8 cellular contexts compared by ENCODE assay signal in genomic region chr1:145978860-145979745, GRCh38. TPM values are rescaled to one million over a fixed set of nuclear protein-coding genes. Genes with fewer than 3 reads are reported as not detected.
DNase-seq lines count a peak whose midpoint lies in the region; ATAC-seq and TF ChIP-seq lines count a peak whose summit lies in the region.

No MANE protein-coding gene starts in this region.

- H3K4me1 Mint-ChIP-seq in CD4-positive, alpha-beta T cell (ENCODE audit: low read depth): peaks cover 6% of the 10 kb centered on the region

- POLR2A ChIA-PET in CD4-positive, alpha-beta T cell (lab: Charles Lee): interaction anchor here (0.8 to 6.6 kb wide), 19 partner anchors 14 to 155 kb away, joined by 3 to 625 read pairs (median 7); partner anchors contain the start of genes ANKRD34A, LIX1L, PEX11B and PIAS3

- no peak overlapping the region for H3K27ac Mint-ChIP-seq in CD4-positive, alpha-beta T cell

- peak overlapping the region; percentile 30 for H3K4me3 ChIP-seq in epithelial cell of esophagus (ENCODE audit: low read length)

- no peak overlapping the region for H3K4me3 Mint-ChIP-seq in CD4-positive, alpha-beta T cell

- TF ChIP-seq CTCF in CD4-positive, alpha-beta T cell (IDR thresholded peaks at IDR 0.05): peak; percentile 28
- TF ChIP-seq CTCF in epithelial cell of esophagus (IDR thresholded peaks at IDR 0.05; ENCODE audit: insufficient read depth, low read depth, low read length, missing control alignments): peak; percentile 25

- CTCF ChIA-PET in CD4-positive, alpha-beta T cell (lab: Charles Lee): interaction anchor here (0.8 to 9.4 kb wide), 13 partner anchors 9 to 133 kb away, joined by 3 to 151 read pairs (median 7); partner anchors contain the start of genes ANKRD34A, LIX1L, NUDT17 and PIAS3

- H3K27ac ChIP-seq in CD4-positive, alpha-beta T cell (ENCODE audit: low read depth, low read length): peak overlapping the region; percentile 94

- intact Hi-C loops in CD4-positive, alpha-beta T cell (cut with DNase I, micrococcal nuclease): loop anchor here in 1 of 2 experiments (1.0 kb wide), 1 partner anchor 20 kb away; no protein-coding TSS in a partner anchor

- peak; percentile 69 for ATAC-seq in CD4-positive, alpha-beta T cell (ENCODE audit: poor library complexity)
- peak; percentile 97 for ATAC-seq in GM19455 (IDR thresholded peaks at IDR 0.05; ENCODE audit: unreplicated experiment)
- peak; percentile 89 for ATAC-seq in HG03571 (IDR thresholded peaks at IDR 0.05; ENCODE audit: unreplicated experiment)

- no peaks in the 10 kb centered on the region for H3K27me3 Mint-ChIP-seq in CD4-positive, alpha-beta T cell

- peak in 9 of 10 experiments; percentile 45 to 73 (median 65) for DNase-seq in CD4-positive, alpha-beta T cell
- DNase-seq in NOMO-1 treated with dmso at 0.1 percent for 144 hours (lab: John Stamatoyannopoulos, UW; ENCODE audit: unreplicated experiment) (peak; percentile 89), epithelial cell of esophagus (ENCODE audit: low read depth) (peak; percentile 100), middle frontal gyrus (ENCODE audit: extremely low spot score, low spot score) (peak; percentile 93)
- DNase-seq in activated CD8-positive, alpha-beta memory T cell treated with anti-CD3 and anti-CD28 coated beads, Interleukin-2, amount 50 U/mL, for 1 hour (ENCODE audit: extremely low read depth): peak; percentile 59
- peak; percentile 58 to 70 for DNase-seq in stimulated activated CD8-positive, alpha-beta memory T cell treated with anti-CD3 and anti-CD28 coated beads, Interleukin-2, amount 100 ng/mL, for 48 hours (ENCODE audit: low read depth in 2 of 2)

- H3K9me3 ChIP-seq in CD4-positive, alpha-beta T cell (ENCODE audit: control insufficient read depth, low read length): no peaks in the 10 kb centered on the region

- H3K36me3 Mint-ChIP-seq in CD4-positive, alpha-beta T cell (ENCODE audit: low read depth): peaks cover 11% of the 10 kb centered on the region

- no peaks in the 10 kb centered on the region for H3K27me3 ChIP-seq in CD4-positive, alpha-beta T cell (ENCODE audit: control insufficient read depth, insufficient read depth, low read length)

- no peaks in the 10 kb centered on the region for H3K9me3 Mint-ChIP-seq in CD4-positive, alpha-beta T cell

RNA-seq across cellular contexts. Expression of gene POLR3GL, which starts 14.6 kb away (rescaled TPM):
- total RNA-seq in CD4-positive, alpha-beta T cell: 10 to 100 TPM; 17.2 to 17.8 TPM

RNA-seq across cellular contexts. Expression of gene ANKRD34A, which starts 14.7 kb away (rescaled TPM):
- under 1 TPM; 0.42 to 0.47 TPM for total RNA-seq in CD4-positive, alpha-beta T cell

RNA-seq across cellular contexts. Expression of gene TXNIP, which starts 17.3 kb away (rescaled TPM):
- 1,000 to 10,000 TPM; 1,317 to 1,358 TPM for total RNA-seq in CD4-positive, alpha-beta T cell

RNA-seq across cellular contexts. Expression of gene LIX1L, which starts 21.3 kb away (rescaled TPM):
- 10 to 100 TPM; 21.4 to 21.5 TPM for total RNA-seq in CD4-positive, alpha-beta T cell

RNA-seq across cellular contexts. Expression of gene HJV, which starts 42.4 kb away (rescaled TPM):
- not detected for total RNA-seq in CD4-positive, alpha-beta T cell

Comparison
In these comparisons a context has a peak if more than half of its experiments do, and no peak if none do; other contexts are left out.
1. Peak in every context shown above with its lines: DNase-seq, ATAC-seq, H3K4me3 ChIP-seq and H3K27ac ChIP-seq.